ENCODE assay signal across 8 cellular contexts in genomic region chr17:74514632-74515035, GRCh38.
DNase-seq lines count a peak whose midpoint lies in the region; ATAC-seq lines count a peak whose summit lies in the region.

No MANE protein-coding gene starts in this region.

- peak overlapping the region; percentile 54 for H3K4me3 Mint-ChIP-seq in T-helper 2 cell treated with Interferon-gamma antibody and Interleukin-4, amounts not matched to agents 5 μg/mL and 100 μg/mL, for 36 hours

- ATAC-seq in GM19035 (IDR thresholded peaks at IDR 0.05; ENCODE audit: unreplicated experiment): no peak

- no peak for DNase-seq in T-helper 2 cell treated with Interferon-gamma antibody and Interleukin-4, amounts not matched to agents 5 μg/mL and 100 μg/mL, for 36 hours (ENCODE audit: low spot score)
- DNase-seq in T-helper 2 cell (no peak), NCI-H69 (lab: John Stamatoyannopoulos, UW) (peak; percentile 47), cerebellar cortex (ENCODE audit: low spot score) (peak; percentile 20), smooth muscle cell of the brain vasculature (ENCODE audit: low read depth, low spot score) (peak; percentile 6), NCI-H1436 (lab: John Stamatoyannopoulos, UW) (no peak)
- no peak for DNase-seq in activated CD4-positive, CD25-positive, alpha-beta regulatory T cell treated with anti-CD3 and anti-CD28 coated beads, Interleukin-2, amount 50 U/mL, for 72 hours

- H3K27me3 Mint-ChIP-seq in T-helper 2 cell treated with Interferon-gamma antibody and Interleukin-4, amounts not matched to agents 5 μg/mL and 100 μg/mL, for 36 hours (ENCODE audit: low read depth): peaks cover 9% of the 10 kb centered on the region

- H3K9me3 Mint-ChIP-seq in T-helper 2 cell treated with Interferon-gamma antibody and Interleukin-4, amounts not matched to agents 5 μg/mL and 100 μg/mL, for 36 hours: peaks cover 24% of the 10 kb centered on the region

- H3K36me3 Mint-ChIP-seq in T-helper 2 cell treated with Interferon-gamma antibody and Interleukin-4, amounts not matched to agents 5 μg/mL and 100 μg/mL, for 36 hours (ENCODE audit: low read depth): peaks cover 11% of the 10 kb centered on the region

- H3K27ac Mint-ChIP-seq in T-helper 2 cell treated with Interferon-gamma antibody and Interleukin-4, amounts not matched to agents 5 μg/mL and 100 μg/mL, for 36 hours: peak overlapping the region; percentile 96

- peaks cover 11% of the 10 kb centered on the region for H3K4me1 Mint-ChIP-seq in T-helper 2 cell treated with Interferon-gamma antibody and Interleukin-4, amounts not matched to agents 5 μg/mL and 100 μg/mL, for 36 hours (ENCODE audit: low read depth)

Comparison
In these comparisons a context has a peak if more than half of its experiments do, and no peak if none do; other contexts are left out.
1. DNase-seq: peak in NCI-H69 (single experiment), cerebellar cortex (single experiment) and smooth muscle cell of the brain vasculature (single experiment); none in T-helper 2 cell treated with Interferon-gamma antibody and Interleukin-4, amounts not matched to agents 5 μg/mL and 100 μg/mL, for 36 hours (single experiment), T-helper 2 cell (0 of 5), NCI-H1436 (single experiment) and activated CD4-positive, CD25-positive, alpha-beta regulatory T cell treated with anti-CD3 and anti-CD28 coated beads, Interleukin-2, amount 50 U/mL, for 72 hours (single experiment).